ENCODE assay signal across 9 cellular contexts in the genomic region with DNA sequence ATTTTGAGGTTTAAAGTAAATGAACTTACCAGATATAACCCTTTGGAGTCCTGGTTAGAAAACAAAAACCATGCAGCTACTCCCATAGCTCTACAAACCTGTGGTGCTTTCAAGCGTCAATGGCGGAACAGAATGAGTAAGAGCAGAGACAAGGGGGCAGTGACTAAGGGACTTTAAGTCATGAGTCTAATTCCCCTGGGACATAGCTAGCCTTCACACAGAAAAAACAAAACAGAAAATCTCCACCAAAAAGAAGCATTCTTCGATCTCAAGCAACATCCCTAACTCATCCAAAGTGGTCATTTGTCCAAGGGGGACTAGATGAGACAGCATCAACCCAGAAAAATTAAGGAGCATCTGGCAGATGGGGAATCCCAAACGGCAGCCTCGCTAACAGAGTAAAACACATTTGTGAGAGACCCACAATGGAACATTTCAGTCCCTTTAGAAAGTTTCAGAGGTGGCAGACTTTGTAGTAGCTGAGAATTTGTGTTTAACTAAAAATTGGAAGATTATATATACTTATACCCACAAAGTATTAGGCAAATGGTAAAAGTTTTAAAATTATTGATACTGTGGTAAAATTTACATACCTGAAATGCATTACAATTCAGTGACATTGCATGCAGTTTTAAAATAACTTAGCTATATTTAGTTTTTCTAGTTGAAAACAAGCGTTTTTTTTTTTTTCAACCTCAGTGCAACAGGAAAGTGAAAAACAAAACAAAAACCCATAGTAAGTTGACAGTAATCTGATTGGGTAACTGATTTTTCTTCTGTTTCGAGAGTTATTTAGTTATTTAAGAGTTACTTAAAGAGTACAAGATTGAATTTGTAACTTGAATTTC.
A peak's percentile ranks its signal among the peaks of the same experiment; 100 is the strongest.
DNase-seq lines count a peak whose midpoint lies in the region; ATAC-seq and TF ChIP-seq lines count a peak whose summit lies in the region.
"Had no signal": no experiment of that assay in that cellular context is flagged by ENCODE, and none has a peak within 500 bp of the region (broad histone marks: within the 10 kb centered on the region; RNA-seq: fewer than 3 reads in every experiment).

No MANE protein-coding gene starts in this region.

- H3K36me3 ChIP-seq in OCI-LY1 (ENCODE audit: insufficient read depth, low read length) = peaks cover 19% of the 10 kb centered on the region; the same call in 1 of the 2 replicates

- peak overlapping the region; percentile 8 for H3K9ac ChIP-seq in OCI-LY1 (ENCODE audit: low read length)

- no peaks in the 10 kb centered on the region; the same call in 1 of the 2 replicates for H3F3A ChIP-seq in OCI-LY1 (ENCODE audit: insufficient read depth, low read length)

- no peaks in the 10 kb centered on the region for H3K27me3 ChIP-seq in OCI-LY1 (ENCODE audit: insufficient read depth, low read length)

- H3K9me2 ChIP-seq in OCI-LY1 (ENCODE audit: low read depth, low read length) = no peaks in the 10 kb centered on the region

- ATAC-seq in GM19395 (IDR thresholded peaks at IDR 0.05; ENCODE audit: unreplicated experiment) (peak; percentile 87), HG02943 (IDR thresholded peaks at IDR 0.05; ENCODE audit: low read depth, unreplicated experiment) (peak; percentile 90)

- no peak overlapping the region for H2AFZ ChIP-seq in OCI-LY1 (ENCODE audit: low read length)

- peak overlapping the region; percentile 58 for H3K4me2 ChIP-seq in OCI-LY1 (ENCODE audit: low read length)

- H3K79me2 ChIP-seq in OCI-LY1 (ENCODE audit: insufficient read depth, low read length) = peaks cover 30% of the 10 kb centered on the region

- peaks cover 27% of the 10 kb centered on the region for H3K4me1 ChIP-seq in OCI-LY1 (ENCODE audit: insufficient read depth, low read length, severe bottlenecking)

- no peak for DNase-seq in NCI-H187 treated with DMSO at 0.1 percent for 48 hours (lab: John Stamatoyannopoulos, UW)
- no peak for DNase-seq in NCI-H2196 treated with DMSO at 0.1 percent for 48 hours (lab: John Stamatoyannopoulos, UW; ENCODE audit: unreplicated experiment)
- no peak for DNase-seq in NCI-H524 (lab: John Stamatoyannopoulos, UW)
- DNase-seq in stimulated activated CD8-positive, alpha-beta memory T cell treated with anti-CD3 and anti-CD28 coated beads, Interleukin-4, amount 100 ng/mL, for 48 hours = no peak
- DNase-seq: CD4-positive, CD25-positive, alpha-beta regulatory T cell had no signal

- H4K20me1 ChIP-seq in OCI-LY1 (ENCODE audit: insufficient read depth, low read length) = no peaks in the 10 kb centered on the region

- no peaks in the 10 kb centered on the region for H3K9me3 ChIP-seq in OCI-LY1 (ENCODE audit: low read length)

- H3K4me3 ChIP-seq in GM08714 (ENCODE audit: low read length) (peak overlapping the region; percentile 86), OCI-LY1 (ENCODE audit: low read depth, low read length, poor library complexity, severe bottlenecking) (peak overlapping the region; percentile 22)

- no peak for TF ChIP-seq CTCF in OCI-LY1 (IDR thresholded peaks at IDR 0.05; ENCODE audit: low read length)

- peak overlapping the region; percentile 74 for H3K27ac ChIP-seq in OCI-LY1 (ENCODE audit: low read depth, low read length, poor library complexity, severe bottlenecking)
